Comparison of ENCODE assay signal across 24 cellular contexts in genomic region chr2:144530596-144530995, GRCh38. TPM values are rescaled to one million over a fixed set of nuclear protein-coding genes. Genes with fewer than 3 reads are reported as not detected.
"Had no signal": no experiment of that assay in that cellular context is flagged by ENCODE, and none has a peak within 500 bp of the region (broad histone marks: within the 10 kb centered on the region; RNA-seq: fewer than 3 reads in every experiment).

No MANE protein-coding gene starts in this region.

- H3K4me3 ChIP-seq: SJSA1, SK-N-MC had no signal

- H3K9me3 ChIP-seq: SJSA1 had no signal

- H3K27me3 ChIP-seq: SJSA1 had no signal

- H3K9ac ChIP-seq: KMS-11 had no signal

- H3K27ac ChIP-seq: KMS-11, SJSA1, SK-N-MC had no signal

- DNase-seq: IMR-90, Kasumi-1, MV-4-11, NCI-H1048, NCI-H1105, NCI-H1417 treated with DMSO at 0.1 percent for 48 hours, NCI-H146, NCI-H1694 treated with DMSO at 0.1 percent for 48 hours, NCI-H1930, NCI-H2081, NCI-H2107, NCI-H2227 treated with DMSO at 0.1 percent for 48 hours, NCI-H524, NCI-H526 treated with DMSO at 0.1 percent for 48 hours, NCI-H748 treated with DMSO at 0.1 percent for 48 hours, OCI-M1, Right ventricle myocardium superior, RPMI8226, SIG-M5 had no signal

- H3K4me2 ChIP-seq: KMS-11 had no signal

- H3K36me3 ChIP-seq: SJSA1 had no signal

RNA-seq across cellular contexts. Expression of gene ZEB2, which starts 10.7 kb away (rescaled TPM):
- total RNA-seq: HepG2, HT-29 had no signal
